1 cellular context compared by ENCODE assay signal in genomic region chr4:156972370-156972980, GRCh38.
TF ChIP-seq lines count a peak whose summit lies in the region.

No MANE protein-coding gene starts in this region.

TF ChIP-seq in GM23338, 12 proteins besides CTCF, POLR2A, EP300 and RAD21 (continued from another document):
- TF ChIP-seq, protein P1, sequence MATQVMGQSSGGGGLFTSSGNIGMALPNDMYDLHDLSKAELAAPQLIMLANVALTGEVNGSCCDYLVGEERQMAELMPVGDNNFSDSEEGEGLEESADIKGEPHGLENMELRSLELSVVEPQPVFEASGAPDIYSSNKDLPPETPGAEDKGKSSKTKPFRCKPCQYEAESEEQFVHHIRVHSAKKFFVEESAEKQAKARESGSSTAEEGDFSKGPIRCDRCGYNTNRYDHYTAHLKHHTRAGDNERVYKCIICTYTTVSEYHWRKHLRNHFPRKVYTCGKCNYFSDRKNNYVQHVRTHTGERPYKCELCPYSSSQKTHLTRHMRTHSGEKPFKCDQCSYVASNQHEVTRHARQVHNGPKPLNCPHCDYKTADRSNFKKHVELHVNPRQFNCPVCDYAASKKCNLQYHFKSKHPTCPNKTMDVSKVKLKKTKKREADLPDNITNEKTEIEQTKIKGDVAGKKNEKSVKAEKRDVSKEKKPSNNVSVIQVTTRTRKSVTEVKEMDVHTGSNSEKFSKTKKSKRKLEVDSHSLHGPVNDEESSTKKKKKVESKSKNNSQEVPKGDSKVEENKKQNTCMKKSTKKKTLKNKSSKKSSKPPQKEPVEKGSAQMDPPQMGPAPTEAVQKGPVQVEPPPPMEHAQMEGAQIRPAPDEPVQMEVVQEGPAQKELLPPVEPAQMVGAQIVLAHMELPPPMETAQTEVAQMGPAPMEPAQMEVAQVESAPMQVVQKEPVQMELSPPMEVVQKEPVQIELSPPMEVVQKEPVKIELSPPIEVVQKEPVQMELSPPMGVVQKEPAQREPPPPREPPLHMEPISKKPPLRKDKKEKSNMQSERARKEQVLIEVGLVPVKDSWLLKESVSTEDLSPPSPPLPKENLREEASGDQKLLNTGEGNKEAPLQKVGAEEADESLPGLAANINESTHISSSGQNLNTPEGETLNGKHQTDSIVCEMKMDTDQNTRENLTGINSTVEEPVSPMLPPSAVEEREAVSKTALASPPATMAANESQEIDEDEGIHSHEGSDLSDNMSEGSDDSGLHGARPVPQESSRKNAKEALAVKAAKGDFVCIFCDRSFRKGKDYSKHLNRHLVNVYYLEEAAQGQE (IDR thresholded peaks at IDR 0.05; ENCODE audit: unreplicated experiment): no peak
- TF ChIP-seq JUNB (IDR thresholded peaks at IDR 0.05; ENCODE audit: unreplicated experiment) (no peak), CREB1 (CRISPR knock-in tag; IDR thresholded peaks at IDR 0.05; ENCODE audit: low read depth) (no peak), POLR2AphosphoS5 (IDR thresholded peaks at IDR 0.05; ENCODE audit: low read depth) (no peak), ZNF114 (CRISPR knock-in tag; IDR thresholded peaks at IDR 0.05) (no peak)
TF ChIP-seq in GM23338: peak in this region for 0.
